ENCODE assay signal across 20 cellular contexts in the genomic region with DNA sequence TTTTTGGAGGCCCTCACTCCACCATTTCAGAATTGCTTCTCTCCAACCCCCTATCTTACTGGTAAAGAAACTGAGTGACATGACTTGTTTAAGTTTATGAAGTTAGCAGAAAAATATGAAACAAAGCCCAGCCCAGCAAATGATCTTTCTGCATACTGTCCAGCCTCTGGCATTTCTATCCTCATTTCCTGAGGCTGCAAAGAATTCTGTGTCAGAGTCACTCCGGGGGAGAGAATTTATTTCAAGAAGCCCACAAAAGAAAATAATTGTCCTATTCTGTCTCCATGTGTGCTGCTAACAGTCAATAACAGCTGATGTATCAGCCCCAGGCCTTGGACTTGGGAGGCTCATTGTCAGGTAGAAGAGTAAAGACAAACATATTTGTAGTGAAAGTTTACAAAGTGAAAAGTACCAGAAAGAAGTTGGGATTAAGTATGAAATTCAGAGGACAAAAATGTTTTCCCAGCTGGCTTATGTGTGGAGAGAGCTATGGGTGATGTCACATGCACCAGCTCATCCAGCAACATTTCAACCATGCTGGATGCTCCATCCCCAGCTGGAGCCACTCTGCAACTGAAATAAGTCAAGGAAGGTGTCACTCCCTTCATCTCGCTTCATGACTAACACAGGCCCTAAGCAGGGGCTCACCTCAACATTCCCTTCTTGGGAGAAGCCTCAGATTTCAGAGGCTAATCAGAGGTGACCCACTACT. TPM values are rescaled to one million over a fixed set of nuclear protein-coding genes. Genes with fewer than 3 reads are reported as not detected.
DNase-seq lines count a peak whose midpoint lies in the region; TF ChIP-seq lines count a peak whose summit lies in the region.
"Had no signal": no experiment of that assay in that cellular context is flagged by ENCODE, and none has a peak within 500 bp of the region (broad histone marks: within the 10 kb centered on the region; RNA-seq: fewer than 3 reads in every experiment).

No MANE protein-coding gene starts in this region.

- no peaks in the 10 kb centered on the region for H3K4me1 ChIP-seq in endodermal cell (ENCODE audit: control insufficient read depth, insufficient read depth, low read length)
- H3K4me1 ChIP-seq: gastroesophageal sphincter had no signal

- H3K4me3 ChIP-seq in AG10803 (ENCODE audit: low read length) (no peak overlapping the region), endodermal cell (ENCODE audit: low read length) (no peak overlapping the region), lower leg skin (ENCODE audit: low read depth, poor library complexity, severe bottlenecking) (no peak overlapping the region)
- H3K4me3 ChIP-seq: BLaER1, gastroesophageal sphincter, PC-9 had no signal

- 86% methylated on average over 1 to 2 of the region's 2 CpGs for WGBS in endodermal cell (ENCODE audit: insufficient coverage in 1 of 2, insufficient read length in 1 of 2), 2 experiments
- WGBS in lower leg skin, 2 donors, result 84% methylated on average over 2 of the region's 2 CpGs

- no peak overlapping the region for H3K9ac ChIP-seq in endodermal cell (ENCODE audit: extremely low read depth, low read length, poor library complexity, severe bottlenecking)
- H3K9ac ChIP-seq: BLaER1, KMS-11 had no signal

- intact Hi-C loops in lower leg skin (cut with DNase I; ENCODE audit: low total_unique reads), result no loop called here

- H3K4me1 Mint-ChIP-seq in endodermal cell, result peaks cover 5% of the 10 kb centered on the region

- no peak overlapping the region for H3K4me3 Mint-ChIP-seq in endodermal cell
- H3K4me3 Mint-ChIP-seq: H9 had no signal

- H3K27ac ChIP-seq in endodermal cell (ENCODE audit: low read depth, low read length), result no peak overlapping the region
- H3K27ac ChIP-seq: BLaER1, gastroesophageal sphincter, KMS-11, PC-9 had no signal

- TF ChIP-seq CTCF in AG10803 (conservative IDR thresholded peaks at IDR 0.05; ENCODE audit: low read length) (no peak), endodermal cell (conservative IDR thresholded peaks at IDR 0.05) (no peak), lower leg skin (IDR thresholded peaks at IDR 0.05) (no peak)

- H3K27ac Mint-ChIP-seq in endodermal cell, result no peak overlapping the region
- H3K27ac Mint-ChIP-seq: H9 had no signal

- no peaks in the 10 kb centered on the region for H3K36me3 ChIP-seq in endodermal cell (ENCODE audit: control insufficient read depth, insufficient read depth, low read length)
- H3K36me3 ChIP-seq: BLaER1, gastroesophageal sphincter had no signal

- DNase-seq in AG10803 (ENCODE audit: low read depth) (peak; percentile 70), GM03348 (ENCODE audit: low spot score) (peak; percentile 45), amniotic stem cell (lab: John Stamatoyannopoulos, UW) (peak; percentile 33), myocyte (ENCODE audit: low read depth) (peak; percentile 8), endodermal cell (no peak), lower leg skin (ENCODE audit: low spot score in 2 of 2) (no peak), COR-L47 (lab: John Stamatoyannopoulos, UW) (no peak)
- DNase-seq: amygdala; cerebellar nuclear complex; DND-41; H9; NCI-H1092 treated with DMSO at 0.1 percent for 48 hours; NCI-H526; PC-9; posterior cingulate gyrus; stimulated activated CD4-positive, alpha-beta T cell treated with anti-CD3 and anti-CD28 coated beads, Interleukin-4, amount 100 ng/mL, for 24 hours; T1000 had no signal

- peaks cover 26% of the 10 kb centered on the region for H3K9me3 ChIP-seq in endodermal cell (ENCODE audit: control insufficient read depth, low read length)

- no peak for TF ChIP-seq POLR2A in lower leg skin (IDR thresholded peaks at IDR 0.05)

- peaks cover 17% of the 10 kb centered on the region for H3K27me3 Mint-ChIP-seq in endodermal cell (ENCODE audit: insufficient read depth)

- peaks cover 8% of the 10 kb centered on the region for H3K36me3 Mint-ChIP-seq in endodermal cell (ENCODE audit: low read depth)

- peaks cover 18% of the 10 kb centered on the region for H3K27me3 ChIP-seq in endodermal cell (ENCODE audit: control insufficient read depth, insufficient read depth, low read length, poor library complexity, severe bottlenecking)
- H3K27me3 ChIP-seq: BLaER1, gastroesophageal sphincter had no signal

- peaks cover 23% of the 10 kb centered on the region for H3K9me3 Mint-ChIP-seq in endodermal cell

RNA-seq across cellular contexts. Expression of gene TRABD2A, which starts 42.3 kb away (rescaled TPM):
- 0.73 and 1.4 TPM in 2 replicates for total RNA-seq in myocyte
- 2.0 TPM for polyA plus RNA-seq in myocyte (2012)
- 1 to 10 TPM; 4.8 to 7.7 TPM for total RNA-seq in endodermal cell
- 2.1 TPM for polyA plus RNA-seq in endodermal cell (2013, experiment 1 of 2)
- 2.0 TPM for polyA plus RNA-seq in endodermal cell (2013, experiment 2 of 2)
- 1 to 10 TPM in 2 of 4 donors, under 1 TPM in 1, not detected in 1; 0.17 to 2.1 (median 1.5) TPM for total RNA-seq in lower leg skin

Comparison
In these comparisons a context has a peak if more than half of its experiments do, and no peak if none do; other contexts are left out.
1. DNase-seq: peak in AG10803 (single experiment), GM03348 (single experiment), amniotic stem cell (single experiment) and myocyte (single experiment); none in endodermal cell (single experiment), lower leg skin (0 of 2) and COR-L47 (single experiment).